Comparison of ENCODE assay signal across 25 cellular contexts in the genomic region with DNA sequence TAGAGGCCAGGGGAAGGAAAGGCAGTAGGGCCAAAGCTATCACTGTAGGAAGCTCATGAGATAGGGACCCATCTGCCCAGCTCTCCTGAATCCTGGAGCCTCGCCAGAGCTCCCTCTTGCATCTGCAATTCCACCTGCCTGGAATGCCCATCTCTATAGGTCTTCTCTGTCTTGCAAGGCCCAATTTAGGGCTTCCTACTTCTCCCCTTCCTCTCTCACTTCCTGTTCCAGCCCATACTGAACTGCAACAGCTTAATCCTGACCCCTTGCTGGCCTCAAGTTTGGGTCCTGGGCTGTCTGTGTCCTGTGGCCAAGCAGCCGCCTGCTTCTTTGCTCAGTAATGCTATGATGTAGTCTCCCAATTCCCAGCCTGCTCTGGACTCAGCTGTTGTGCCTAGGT. TPM values are rescaled to one million over a fixed set of nuclear protein-coding genes. Genes with fewer than 3 reads are reported as not detected.
A peak's percentile ranks its signal among the peaks of the same experiment; 100 is the strongest.
DNase-seq lines count a peak whose midpoint lies in the region; ATAC-seq and TF ChIP-seq lines count a peak whose summit lies in the region.
"Had no signal": no experiment of that assay in that cellular context is flagged by ENCODE, and none has a peak within 500 bp of the region (broad histone marks: within the 10 kb centered on the region; RNA-seq: fewer than 3 reads in every experiment).

No MANE protein-coding gene starts in this region.

- ATAC-seq in naive thymus-derived CD8-positive, alpha-beta T cell = no peak
- no peak for ATAC-seq in HG03571 (IDR thresholded peaks at IDR 0.05; ENCODE audit: unreplicated experiment)
- ATAC-seq in HG03108 (IDR thresholded peaks at IDR 0.05; ENCODE audit: unreplicated experiment) = no peak
- ATAC-seq: activated CD8-positive, alpha-beta T cell treated with anti-CD3 and anti-CD28 coated beads for 36 hours; heart right ventricle; stimulated activated naive CD8-positive, alpha-beta T cell treated with anti-CD3 and anti-CD28 coated beads, Interleukin-15, amount 100 ng/mL, for 72 hours had no signal

- H3K27me3 ChIP-seq in HL-60 (ENCODE audit: insufficient read depth, poor library complexity, severe bottlenecking) = no peaks in the 10 kb centered on the region
- H3K27me3 ChIP-seq: BE2C, heart right ventricle, transverse colon had no signal

- no peak overlapping the region for H3K4me3 Mint-ChIP-seq in naive thymus-derived CD8-positive, alpha-beta T cell
- H3K4me3 Mint-ChIP-seq: activated B cell treated with CpG ODN at 0.5 μM for 24 hours; activated CD8-positive, alpha-beta T cell treated with anti-CD3 and anti-CD28 coated beads for 36 hours; stimulated activated naive CD8-positive, alpha-beta T cell treated with anti-CD3 and anti-CD28 coated beads, Interleukin-15, amount 100 ng/mL, for 72 hours had no signal

- POLR2A ChIA-PET in naive thymus-derived CD8-positive, alpha-beta T cell (lab: Charles Lee) = interaction anchor here (0.6 to 1.2 kb wide), 2 partner anchors 15 to 49 kb away, joined by 3 read pairs; no protein-coding TSS in a partner anchor

- H3K4me3 ChIP-seq in HL-60 (replicated peaks; ENCODE audit: insufficient read depth, low read length) = no peak overlapping the region
- H3K4me3 ChIP-seq: heart right ventricle, left ventricle myocardium inferior, transverse colon had no signal

- no peaks in the 10 kb centered on the region for H3K36me3 Mint-ChIP-seq in naive thymus-derived CD8-positive, alpha-beta T cell

- DNase-seq in CD1c-positive myeloid dendritic cell (ENCODE audit: extremely low spot score) = peak; percentile 49
- DNase-seq in HL-60 (ENCODE audit: low read depth in 1 of 2, low spot score in 1 of 2) = peak; percentile 52 to 89
- peak; percentile 17 for DNase-seq in RPMI8226
- no peak for DNase-seq in naive thymus-derived CD8-positive, alpha-beta T cell
- no peak for DNase-seq in HK-2 (ENCODE audit: unreplicated experiment)
- DNase-seq: activated B cell treated with CpG ODN at 0.5 μM for 24 hours; activated CD8-positive, alpha-beta T cell treated with anti-CD3 and anti-CD28 coated beads for 36 hours; activated naive CD4-positive, alpha-beta T cell treated with Interleukin-2 at 50 U/mL for 16 hours; activated T-cell treated with anti-CD3 and anti-CD28 coated beads, Interleukin-2, amount 50 U/mL, for 1 hour; BE2C; dermis blood vessel endothelial cell; heart right ventricle; KBM-7; left ventricle myocardium inferior; NCI-H1092 treated with DMSO at 0.1 percent for 48 hours; NCI-H2081; NCI-H446 treated with DMSO at 0.1 percent for 48 hours; OCI-M1; SHP77 treated with DMSO at 0.1 percent for 48 hours; small intestine; stimulated activated CD4-positive, alpha-beta T cell treated with anti-CD3 and anti-CD28 coated beads, Interleukin-2, amount 100 ng/mL, for 48 hours; stimulated activated naive CD8-positive, alpha-beta T cell treated with anti-CD3 and anti-CD28 coated beads, Interleukin-15, amount 100 ng/mL, for 72 hours; transverse colon had no signal

- H3K27ac ChIP-seq in HL-60 (replicated peaks) = 0 out of 2 replicates have a peak overlapping the region, but pooled peaks have one; percentile 9
- H3K27ac ChIP-seq: heart right ventricle, left ventricle myocardium inferior, transverse colon had no signal

- H3K27ac Mint-ChIP-seq in naive thymus-derived CD8-positive, alpha-beta T cell = peak overlapping the region in 6 of 10 donors; percentile 37 to 67 (median 51)
- H3K27ac Mint-ChIP-seq: activated B cell treated with CpG ODN at 0.5 μM for 24 hours; activated CD8-positive, alpha-beta T cell treated with anti-CD3 and anti-CD28 coated beads for 36 hours had no signal

- peaks cover 19 to 40% (median 33%) of the 10 kb centered on the region in 4 donors for H3K4me1 Mint-ChIP-seq in naive thymus-derived CD8-positive, alpha-beta T cell

- TF ChIP-seq CTCF in HL-60 (IDR thresholded peaks at IDR 0.05; ENCODE audit: insufficient read depth, low read length) = no peak

- H3K9me3 Mint-ChIP-seq in naive thymus-derived CD8-positive, alpha-beta T cell = no peaks in the 10 kb centered on the region
- H3K9me3 Mint-ChIP-seq: activated B cell treated with CpG ODN at 0.5 μM for 24 hours; activated CD8-positive, alpha-beta T cell treated with anti-CD3 and anti-CD28 coated beads for 36 hours; stimulated activated naive CD8-positive, alpha-beta T cell treated with anti-CD3 and anti-CD28 coated beads, Interleukin-15, amount 100 ng/mL, for 72 hours had no signal

- no peaks in the 10 kb centered on the region for H3K27me3 Mint-ChIP-seq in naive thymus-derived CD8-positive, alpha-beta T cell
- H3K27me3 Mint-ChIP-seq: activated B cell treated with CpG ODN at 0.5 μM for 24 hours; activated CD8-positive, alpha-beta T cell treated with anti-CD3 and anti-CD28 coated beads for 36 hours had no signal

RNA-seq across cellular contexts. Expression of gene PTPN23, which starts 3.6 kb away (rescaled TPM):
- 10 to 100 TPM; 49.7 to 63.8 TPM for total RNA-seq in naive thymus-derived CD8-positive, alpha-beta T cell
- polyA plus RNA-seq in naive thymus-derived CD8-positive, alpha-beta T cell = 1 to 10 TPM; 3.0 to 3.9 (median 3.8) TPM

Comparison
In these comparisons a context has a peak if more than half of its experiments do, and no peak if none do; other contexts are left out.
1. DNase-seq: peak in CD1c-positive myeloid dendritic cell (single experiment), HL-60 (2 of 2) and RPMI8226 (single experiment); none in naive thymus-derived CD8-positive, alpha-beta T cell (0 of 10) and HK-2 (single experiment).